Comparison of ENCODE assay signal across 14 cellular contexts in the genomic region with DNA sequence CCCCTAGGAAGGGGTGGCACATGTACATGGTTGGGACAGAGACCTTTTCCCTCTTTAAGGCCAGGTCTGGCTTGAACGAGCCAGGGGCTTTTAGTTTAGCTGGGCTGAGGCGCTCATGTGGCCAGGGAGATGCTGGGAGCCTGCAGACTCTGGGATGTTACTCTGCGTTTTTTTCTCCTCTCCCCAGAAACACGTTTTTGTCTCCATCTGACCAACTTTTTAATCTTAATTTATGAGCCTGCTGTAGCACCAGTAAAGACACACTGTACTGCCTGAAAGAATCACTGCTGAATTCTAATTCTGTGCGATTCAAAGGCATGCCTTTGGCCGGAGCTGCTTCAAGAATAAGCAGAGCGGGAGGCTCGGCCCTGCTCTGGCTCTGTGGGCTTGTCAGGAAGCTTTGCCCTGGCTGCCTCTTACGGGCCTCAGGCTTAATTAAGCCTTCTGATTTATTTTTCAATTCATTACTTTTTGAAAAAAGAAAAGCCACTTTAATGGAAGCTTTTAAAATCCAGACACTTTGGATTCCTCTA.
"Had no signal": no experiment of that assay in that cellular context is flagged by ENCODE, and none has a peak within 500 bp of the region (broad histone marks: within the 10 kb centered on the region; RNA-seq: fewer than 3 reads in every experiment).

No MANE protein-coding gene starts in this region.

- H3K4me3 ChIP-seq: esophagus muscularis mucosa, spleen, thyroid gland had no signal

- H3K9me2 ChIP-seq: SK-N-SH had no signal

- H3K79me2 ChIP-seq: parathyroid adenoma had no signal

- H2AFZ ChIP-seq: parathyroid adenoma had no signal

- H3K9me3 ChIP-seq: SK-N-SH, spleen, thyroid gland had no signal

- H3K27me3 ChIP-seq: brain microvascular endothelial cell, thyroid gland had no signal

- H3K4me1 ChIP-seq: esophagus muscularis mucosa, parathyroid adenoma had no signal

- DNase-seq: activated CD4-positive, alpha-beta T cell treated with anti-CD3 and anti-CD28 coated beads for 36 hours; activated CD4-positive, alpha-beta T cell treated with anti-CD3 and anti-CD28 coated beads, Interleukin-2, amount 50 U/mL, for 48 hours; activated gamma-delta T cell treated with Interleukin-2 at 50 U/mL for 16 hours; activated T-cell treated with anti-CD3 and anti-CD28 coated beads for 4 hours; brain microvascular endothelial cell; effector CD8-positive, alpha-beta T cell; islet precursor cell; naive thymus-derived CD4-positive, alpha-beta T cell; SK-N-SH; spleen; stimulated activated naive B cell treated with anti-CD40 and anti-IgM and Interleukin-4, amounts not matched to agents 10 μg/mL and 1 μg/mL and 100 μg/mL, for 72 hours; thyroid gland had no signal

- H3K27ac ChIP-seq: brain microvascular endothelial cell, esophagus muscularis mucosa, parathyroid adenoma, spleen, thyroid gland had no signal

- H3K9ac ChIP-seq: parathyroid adenoma, SK-N-SH had no signal

- H3K4me2 ChIP-seq: SK-N-SH had no signal

- H3K36me3 ChIP-seq: brain microvascular endothelial cell, esophagus muscularis mucosa, spleen, thyroid gland had no signal
